21 cellular contexts compared by ENCODE assay signal in the genomic region with DNA sequence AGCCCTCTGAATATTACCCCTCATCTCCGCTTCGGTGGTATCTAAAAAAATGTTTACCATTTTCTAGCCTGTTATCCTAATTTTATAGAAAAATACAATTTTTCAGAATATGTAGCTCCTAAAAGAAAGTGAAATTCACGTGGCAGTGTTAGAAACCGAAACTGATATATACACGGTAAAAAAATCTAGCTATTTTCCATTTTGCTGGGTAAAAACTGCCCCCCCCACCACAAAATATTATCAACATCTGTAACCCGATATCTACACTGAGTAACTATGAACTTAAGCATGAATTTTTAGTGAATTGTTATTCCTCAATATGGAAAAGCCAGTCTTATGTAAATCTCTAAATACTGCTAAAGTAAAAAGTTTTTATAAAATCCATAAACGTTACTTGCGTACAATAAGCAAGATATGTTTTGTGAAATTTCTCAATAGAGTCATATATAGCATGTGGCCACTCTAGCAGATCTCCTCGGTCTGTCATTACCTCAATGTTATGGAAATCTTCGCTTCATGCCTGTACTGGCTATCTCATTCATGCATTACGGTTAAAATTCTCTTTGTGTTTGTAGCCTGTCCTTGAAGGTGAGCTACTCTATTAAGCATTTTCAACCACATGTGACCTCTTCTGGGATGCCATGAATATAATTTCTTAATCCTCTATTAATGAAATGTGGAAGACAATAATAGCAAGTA.
DNase-seq lines count a peak whose midpoint lies in the region; ATAC-seq, FAIRE-seq and TF ChIP-seq lines count a peak whose summit lies in the region.
"Had no signal": no experiment of that assay in that cellular context is flagged by ENCODE, and none has a peak within 500 bp of the region (broad histone marks: within the 10 kb centered on the region; RNA-seq: fewer than 3 reads in every experiment).

No MANE protein-coding gene starts in this region.

- no peaks in the 10 kb centered on the region for H3K4me1 Mint-ChIP-seq in activated B cell treated with CpG ODN at 0.5 μM for 24 hours
- no peaks in the 10 kb centered on the region for H3K4me1 Mint-ChIP-seq in activated T-cell treated with anti-CD3 and anti-CD28 coated beads, Interleukin-2, amount 50 U/mL, for 72 hours (ENCODE audit: low read depth)
- H3K4me1 Mint-ChIP-seq: activated naive CD8-positive, alpha-beta T cell treated with anti-CD3 and anti-CD28 coated beads, Interleukin-2, amount 50 U/mL, for 24 hours; naive thymus-derived CD8-positive, alpha-beta T cell had no signal

- ATAC-seq in GM18867 (IDR thresholded peaks at IDR 0.05; ENCODE audit: unreplicated experiment) (peak; percentile 84), GM21786 (IDR thresholded peaks at IDR 0.05; ENCODE audit: unreplicated experiment) (peak; percentile 57), HG03432 (IDR thresholded peaks at IDR 0.05; ENCODE audit: unreplicated experiment) (peak; percentile 37), activated B cell treated with CpG ODN at 0.5 μM for 24 hours (ENCODE audit: low read depth) (no peak)
- no peak for ATAC-seq in activated T-cell treated with anti-CD3 and anti-CD28 coated beads, Interleukin-2, amount 50 U/mL, for 72 hours (replicated peaks in 1 of 2)
- ATAC-seq: activated naive CD8-positive, alpha-beta T cell treated with anti-CD3 and anti-CD28 coated beads, Interleukin-2, amount 50 U/mL, for 24 hours; heart right ventricle; naive thymus-derived CD8-positive, alpha-beta T cell had no signal

- intact Hi-C loops in activated B cell treated with CpG ODN at 0.5 μM for 24 hours (cut with micrococcal nuclease): no loop called here

- TF ChIP-seq POLR2A in H54 (IDR thresholded peaks at IDR 0.05; ENCODE audit: low read depth, low read length): no peak

- H3K4me3 Mint-ChIP-seq in activated B cell treated with CpG ODN at 0.5 μM for 24 hours: peak overlapping the region; percentile 21
- no peak overlapping the region for H3K4me3 Mint-ChIP-seq in activated T-cell treated with anti-CD3 and anti-CD28 coated beads, Interleukin-2, amount 50 U/mL, for 72 hours
- H3K4me3 Mint-ChIP-seq: activated naive CD8-positive, alpha-beta T cell treated with anti-CD3 and anti-CD28 coated beads, Interleukin-2, amount 50 U/mL, for 24 hours; naive thymus-derived CD8-positive, alpha-beta T cell had no signal

- H3K9me3 Mint-ChIP-seq in activated B cell treated with CpG ODN at 0.5 μM for 24 hours: peaks cover 3% of the 10 kb centered on the region
- H3K9me3 Mint-ChIP-seq in activated T-cell treated with anti-CD3 and anti-CD28 coated beads, Interleukin-2, amount 50 U/mL, for 72 hours: peaks cover 0 to 2% of the 10 kb centered on the region in 2 donors
- H3K9me3 Mint-ChIP-seq: activated naive CD8-positive, alpha-beta T cell treated with anti-CD3 and anti-CD28 coated beads, Interleukin-2, amount 50 U/mL, for 24 hours had no signal

- POLR2A ChIA-PET in activated B cell treated with CpG ODN at 0.5 μM for 24 hours (lab: Charles Lee): no interaction called here

- no peak for DNase-seq in activated B cell treated with CpG ODN at 0.5 μM for 24 hours
- DNase-seq in H54 (ENCODE audit: insufficient read length, low spot score): no peak
- no peak for DNase-seq in NCI-H1105 (lab: John Stamatoyannopoulos, UW)
- DNase-seq in NCI-H2029 (lab: John Stamatoyannopoulos, UW): no peak
- no peak for DNase-seq in activated T-cell treated with anti-CD3 and anti-CD28 coated beads, Interleukin-2, amount 50 U/mL, for 72 hours
- DNase-seq: activated CD4-positive, alpha-beta T cell treated with anti-CD3 and anti-CD28 coated beads, Interleukin-2, amount 50 U/mL, for 48 hours; activated naive CD8-positive, alpha-beta T cell treated with anti-CD3 and anti-CD28 coated beads, Interleukin-2, amount 50 U/mL, for 24 hours; HCEC 1CT; heart right ventricle; mammary epithelial cell; MG63; naive thymus-derived CD8-positive, alpha-beta T cell; NCI-H2081; NCI-H82; posterior cingulate gyrus; stimulated activated CD4-positive, alpha-beta T cell treated with anti-CD3 and anti-CD28 coated beads, Interleukin-4, amount 100 ng/mL, for 1 hour had no signal

- CTCF ChIA-PET in activated B cell treated with CpG ODN at 0.5 μM for 24 hours (lab: Charles Lee): no interaction called here

- H3K36me3 Mint-ChIP-seq in activated B cell treated with CpG ODN at 0.5 μM for 24 hours (ENCODE audit: low read depth): no peaks in the 10 kb centered on the region
- H3K36me3 Mint-ChIP-seq in activated T-cell treated with anti-CD3 and anti-CD28 coated beads, Interleukin-2, amount 50 U/mL, for 72 hours (ENCODE audit: insufficient read depth in 2 of 2): no peaks in the 10 kb centered on the region
- H3K36me3 Mint-ChIP-seq: naive thymus-derived CD8-positive, alpha-beta T cell had no signal

- FAIRE-seq in H54 (lab: Jason Lieb, UNC): no peak
- FAIRE-seq: GM12878, keratinocyte had no signal

- no peaks in the 10 kb centered on the region for H3K27me3 Mint-ChIP-seq in activated B cell treated with CpG ODN at 0.5 μM for 24 hours
- no peaks in the 10 kb centered on the region for H3K27me3 Mint-ChIP-seq in activated T-cell treated with anti-CD3 and anti-CD28 coated beads, Interleukin-2, amount 50 U/mL, for 72 hours (ENCODE audit: low read depth)

- TF ChIP-seq CTCF in activated B cell treated with CpG ODN at 0.5 μM for 24 hours (IDR thresholded peaks at IDR 0.05): no peak

- H3K27ac Mint-ChIP-seq in activated B cell treated with CpG ODN at 0.5 μM for 24 hours: no peak overlapping the region
- H3K27ac Mint-ChIP-seq in activated T-cell treated with anti-CD3 and anti-CD28 coated beads, Interleukin-2, amount 50 U/mL, for 72 hours: no peak overlapping the region
- H3K27ac Mint-ChIP-seq: activated naive CD8-positive, alpha-beta T cell treated with anti-CD3 and anti-CD28 coated beads, Interleukin-2, amount 50 U/mL, for 24 hours; naive thymus-derived CD8-positive, alpha-beta T cell had no signal

Comparison
In these comparisons a context has a peak if more than half of its experiments do, and no peak if none do; other contexts are left out.
1. ATAC-seq: peak in GM18867 (single experiment), GM21786 (single experiment) and HG03432 (single experiment); none in activated B cell treated with CpG ODN at 0.5 μM for 24 hours (single experiment) and activated T-cell treated with anti-CD3 and anti-CD28 coated beads, Interleukin-2, amount 50 U/mL, for 72 hours (0 of 2).